ENCODE assay signal across 8 cellular contexts in genomic region chr1:152047954-152048640, GRCh38. TPM values are rescaled to one million over a fixed set of nuclear protein-coding genes. Genes with fewer than 3 reads are reported as not detected.
DNase-seq lines count a peak whose midpoint lies in the region; ATAC-seq and TF ChIP-seq lines count a peak whose summit lies in the region.

No MANE protein-coding gene starts in this region.

- in situ Hi-C loops in G401 (cut with HindIII; ENCODE audit: low sequenced_read_pairs) = no loop called here

- H3K36me3 Mint-ChIP-seq in T-helper 17 cell (ENCODE audit: low read depth) = no peaks in the 10 kb centered on the region

- peak; percentile 45 for DNase-seq in G401 (ENCODE audit: low spot score)
- peak; percentile 67 to 79 (median 70) for DNase-seq in T-helper 17 cell
- peak; percentile 86 for DNase-seq in hepatic stellate cell (ENCODE audit: low spot score)
- peak; percentile 98 for DNase-seq in retinal pigment epithelial cell (ENCODE audit: low read depth)
- no peak for DNase-seq in NCI-H187 (lab: John Stamatoyannopoulos, UW)

- peak overlapping the region; percentile 67 for H3K9ac ChIP-seq in KMS-11

- peaks cover 6% of the 10 kb centered on the region for H3K27me3 Mint-ChIP-seq in T-helper 17 cell

- H3K27me3 ChIP-seq in KMS-11 (ENCODE audit: insufficient read depth, low read depth) = no peaks in the 10 kb centered on the region

- TF ChIP-seq CTCF in KMS-11 (conservative IDR thresholded peaks at IDR 0.05; ENCODE audit: low read depth, low read length) = peak; percentile 96
- TF ChIP-seq CTCF in retinal pigment epithelial cell (conservative IDR thresholded peaks at IDR 0.05; ENCODE audit: low read depth, low read length) = peak; percentile 65

- H4K20me1 ChIP-seq in KMS-11 (ENCODE audit: insufficient read depth) = no peaks in the 10 kb centered on the region

- H3K4me2 ChIP-seq in KMS-11 = peak overlapping the region; percentile 79

- no peaks in the 10 kb centered on the region for H3K9me3 ChIP-seq in T-helper 17 cell (ENCODE audit: control insufficient read depth, low read length, poor library complexity, severe bottlenecking)

- peaks cover 27% of the 10 kb centered on the region for H3K4me1 Mint-ChIP-seq in T-helper 17 cell

- H3K27ac ChIP-seq in KMS-11 (peak overlapping the region; percentile 85), angular gyrus (ENCODE audit: low read depth, low read length) (peak overlapping the region; percentile 68)

- no peaks in the 10 kb centered on the region for H3K36me3 ChIP-seq in KMS-11 (ENCODE audit: insufficient read depth)

- H2AFZ ChIP-seq in KMS-11 (ENCODE audit: low read depth) = peak overlapping the region; percentile 66

- peak overlapping the region; percentile 86 for H3K4me3 Mint-ChIP-seq in T-helper 17 cell

- peak overlapping the region; percentile 92 for H3K4me3 ChIP-seq in KMS-11 (IDR thresholded peaks at IDR 0.05; ENCODE audit: insufficient read depth, low read depth, low read length)
- H3K4me3 ChIP-seq in retinal pigment epithelial cell (ENCODE audit: low read length) = peak overlapping the region; percentile 32

- peak overlapping the region; percentile 98 for H3K27ac Mint-ChIP-seq in T-helper 17 cell

- H3K79me2 ChIP-seq in KMS-11 (ENCODE audit: insufficient read depth, low read depth) = no peaks in the 10 kb centered on the region

- ATAC-seq in GM21786 (IDR thresholded peaks at IDR 0.05; ENCODE audit: unreplicated experiment) (peak; percentile 95), T-helper 17 cell (peak; percentile 94)

- peaks cover 37% of the 10 kb centered on the region for H3K4me1 ChIP-seq in KMS-11 (ENCODE audit: low read depth, poor library complexity, severe bottlenecking)

RNA-seq across cellular contexts. Expression of gene S100A11, which starts 11.3 kb away (rescaled TPM):
- total RNA-seq in G401 (2014; rRNA removed; shearing (Covaris generic)) = not detected in 2 replicates
- total RNA-seq in T-helper 17 cell = 100 to 1,000 TPM in 1 of 2 donors, 10 to 100 TPM in 1; 76.4 to 117 TPM

RNA-seq across cellular contexts. Expression of gene TCHHL1, which starts 40.8 kb away (rescaled TPM):
- total RNA-seq in G401 (2014; rRNA removed; shearing (Covaris generic)) = not detected in 2 replicates
- not detected for total RNA-seq in T-helper 17 cell

RNA-seq across cellular contexts. Expression of gene S100A10, which starts 54.4 kb away (rescaled TPM):
- total RNA-seq in G401 (2014; rRNA removed; shearing (Covaris generic)) = not detected in 2 replicates
- total RNA-seq in T-helper 17 cell = 100 to 1,000 TPM; 317 to 349 TPM

Comparison
In these comparisons a context has a peak if more than half of its experiments do, and no peak if none do; other contexts are left out.
1. DNase-seq: peak in G401 (single experiment), T-helper 17 cell (3 of 3), hepatic stellate cell (single experiment) and retinal pigment epithelial cell (single experiment); none in NCI-H187 (0 of 2).
2. RNA of gene S100A11, which starts 11.3 kb away (total RNA-seq): 76.4 to 117 TPM in T-helper 17 cell; not detected in G401; every median in the first group is over 10 times any median in the second.
3. RNA of gene S100A10, which starts 54.4 kb away (total RNA-seq): 317 to 349 TPM in T-helper 17 cell; not detected in G401; every median in the first group is over 100 times any median in the second.